In the genomic region with DNA sequence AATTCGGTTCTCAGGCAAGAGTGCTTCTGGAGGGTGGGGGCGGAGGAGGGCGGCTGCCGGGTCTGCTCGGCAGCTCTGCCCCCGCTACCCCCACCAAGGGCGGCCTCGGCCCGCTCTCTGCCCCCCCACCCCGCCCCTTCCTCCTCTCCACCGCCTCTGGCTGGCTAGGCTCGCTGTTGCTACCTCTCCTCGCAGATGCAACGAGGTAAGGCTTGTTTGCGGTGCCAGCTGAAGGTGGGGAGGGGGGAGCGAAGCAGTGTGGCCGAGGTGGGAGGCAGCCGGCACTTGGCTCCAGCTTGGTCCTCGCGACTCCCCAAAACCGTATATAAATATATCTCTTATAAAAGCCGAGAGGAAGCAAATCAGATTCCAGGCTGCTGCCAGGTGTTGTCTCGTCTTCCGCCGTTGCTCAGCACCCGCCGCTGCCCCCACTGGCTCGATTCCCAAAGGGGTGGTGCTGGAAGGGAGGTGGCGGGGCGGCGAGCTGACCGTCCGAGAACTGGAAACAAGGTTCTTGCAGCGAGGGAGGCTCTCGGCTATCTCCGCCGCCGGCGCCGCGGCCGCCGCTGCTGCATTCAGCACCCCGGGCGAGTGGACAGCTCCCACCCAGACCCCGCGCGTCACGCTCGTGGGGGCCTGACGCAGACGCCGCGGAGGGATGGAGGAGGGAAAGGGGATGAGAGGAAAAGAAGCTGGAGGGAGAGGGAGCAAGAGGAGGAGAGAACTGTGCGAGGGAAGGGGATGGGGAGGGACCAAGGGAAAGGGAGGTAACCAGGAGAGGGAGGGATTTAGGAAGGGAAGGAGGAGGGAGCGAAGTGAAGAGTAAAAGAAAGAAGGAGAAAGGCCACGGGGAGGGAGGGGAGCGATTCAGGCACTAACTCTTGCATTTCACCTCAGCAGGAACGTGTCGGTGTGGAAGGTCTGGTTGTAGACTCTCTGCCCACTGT, we compare ENCODE assay signal across 8 cellular contexts. TPM values are rescaled to one million over a fixed set of nuclear protein-coding genes. Genes with fewer than 3 reads are reported as not detected.
DNase-seq lines count a peak whose midpoint lies in the region; ATAC-seq and TF ChIP-seq lines count a peak whose summit lies in the region.

A gene with protein sequence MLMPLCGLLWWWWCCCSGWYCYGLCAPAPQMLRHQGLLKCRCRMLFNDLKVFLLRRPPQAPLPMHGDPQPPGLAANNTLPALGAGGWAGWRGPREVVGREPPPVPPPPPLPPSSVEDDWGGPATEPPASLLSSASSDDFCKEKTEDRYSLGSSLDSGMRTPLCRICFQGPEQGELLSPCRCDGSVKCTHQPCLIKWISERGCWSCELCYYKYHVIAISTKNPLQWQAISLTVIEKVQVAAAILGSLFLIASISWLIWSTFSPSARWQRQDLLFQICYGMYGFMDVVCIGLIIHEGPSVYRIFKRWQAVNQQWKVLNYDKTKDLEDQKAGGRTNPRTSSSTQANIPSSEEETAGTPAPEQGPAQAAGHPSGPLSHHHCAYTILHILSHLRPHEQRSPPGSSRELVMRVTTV (minus strand): TSS at position 728 of the 947 bp plus-strand sequence. CDS start 2,223 bp downstream, outside the sequence.

- H3K27ac Mint-ChIP-seq in CD8-positive, alpha-beta memory T cell = peak within 1 kb of the TSS in 1 of 8 donors; percentile 14

- CTCF ChIA-PET in CD8-positive, alpha-beta memory T cell (lab: Charles Lee) = interaction anchor here (1.9 to 2.0 kb wide), 2 partner anchors 8 to 32 kb away, joined by 8 to 11 read pairs; no protein-coding TSS in a partner anchor

- H3K9me3 Mint-ChIP-seq in CD8-positive, alpha-beta memory T cell = peaks cover 0 to 6% (median 0%) of the 10 kb centered on the region in 5 donors

- POLR2A ChIA-PET in CD8-positive, alpha-beta memory T cell (lab: Charles Lee) = interaction anchor here (1.2 kb wide), 1 partner anchor 19 kb away, joined by 3 read pairs; no protein-coding TSS in a partner anchor

- H3K36me3 ChIP-seq in CD8-positive, alpha-beta memory T cell (ENCODE audit: insufficient read depth, low read length) = no peaks in the 10 kb centered on the region

- H3K27ac ChIP-seq in CD8-positive, alpha-beta memory T cell (ENCODE audit: low read depth, low read length) = no peak within 1 kb of the TSS
- H3K27ac ChIP-seq in temporal lobe (ENCODE audit: low read depth, low read length) = no peak within 1 kb of the TSS

- DNase-seq in CD8-positive, alpha-beta memory T cell = peak; percentile 48 to 72 (median 64)
- DNase-seq in HuH-7 (ENCODE audit: low spot score) = peak; percentile 69
- peak; percentile 41 for DNase-seq in activated naive CD8-positive, alpha-beta T cell treated with anti-CD3 and anti-CD28 coated beads, Interleukin-2, amount 50 U/mL, for 16 hours (ENCODE audit: low read depth, low spot score)
- DNase-seq in head of caudate nucleus = peak in 41 of 42 donors; percentile 35 to 86 (median 70)
- peak; percentile 40 for DNase-seq in omental fat pad (ENCODE audit: low spot score)

- H3K4me3 Mint-ChIP-seq in CD8-positive, alpha-beta memory T cell = peak within 1 kb of the TSS in 6 of 7 donors; percentile 50 to 75 (median 58)

- H3K4me3 ChIP-seq in CD8-positive, alpha-beta memory T cell (ENCODE audit: low read length) = no peak within 1 kb of the TSS

- peaks cover 25% of the 10 kb centered on the region for H3K27me3 ChIP-seq in CD8-positive, alpha-beta memory T cell (ENCODE audit: insufficient read depth, low read length, poor library complexity, severe bottlenecking)

- H3K4me1 ChIP-seq in CD8-positive, alpha-beta memory T cell (ENCODE audit: insufficient read depth, low read length) = peaks cover 8% of the 10 kb centered on the region

- peaks cover 7 to 20% (median 13%) of the 10 kb centered on the region in 3 donors for H3K4me1 Mint-ChIP-seq in CD8-positive, alpha-beta memory T cell

- H3K27me3 Mint-ChIP-seq in CD8-positive, alpha-beta memory T cell = peaks cover 44 to 68% of the 10 kb centered on the region in 2 donors

- no peaks in the 10 kb centered on the region for H3K9me3 ChIP-seq in CD8-positive, alpha-beta memory T cell (ENCODE audit: low read length)

- ATAC-seq in SK-N-SH treated with all-trans-retinoic acid at 6 μM for 48 hours (peak; percentile 71), omental fat pad (ENCODE audit: low FRiP score) (peak; percentile 82), HG02678 (IDR thresholded peaks at IDR 0.05; ENCODE audit: unreplicated experiment) (no peak)

- TF ChIP-seq CTCF in omental fat pad (IDR thresholded peaks at IDR 0.05) = no peak

- H3K36me3 Mint-ChIP-seq in CD8-positive, alpha-beta memory T cell = no peaks in the 10 kb centered on the region

- intact Hi-C loops in head of caudate nucleus (cut with DNase I) = no loop called here

TF ChIP-seq in SK-N-SH treated with all-trans-retinoic acid at 6 μM for 48 hours, 23 proteins besides CTCF, POLR2A, EP300 and RAD21 (continues in another document):
- TF ChIP-seq ZNF565 (CRISPR knock-in tag; conservative IDR thresholded peaks at IDR 0.05; ENCODE audit: low read depth) (no peak), ZC3H10 (CRISPR knock-in tag; IDR thresholded peaks at IDR 0.05) (no peak), BACH2 (CRISPR knock-in tag; IDR thresholded peaks at IDR 0.05; ENCODE audit: borderline replicate concordance) (no peak), OSR1 (CRISPR knock-in tag; IDR thresholded peaks at IDR 0.05) (0 out of 2 replicates have a peak, but pooled peaks have one; percentile 29), ISL1 (CRISPR knock-in tag; IDR thresholded peaks at IDR 0.05) (0 out of 2 replicates have a peak, but pooled peaks have one; percentile 15), TCF4 (CRISPR knock-in tag; IDR thresholded peaks at IDR 0.05; ENCODE audit: borderline replicate concordance) (no peak), CSDC2 (CRISPR knock-in tag; IDR thresholded peaks at IDR 0.05) (peak; percentile 92; the same call in 1 of the 2 replicates), PPARA (CRISPR knock-in tag; IDR thresholded peaks at IDR 0.05; ENCODE audit: borderline replicate concordance) (no peak), SNAI2 (CRISPR knock-in tag; IDR thresholded peaks at IDR 0.05) (no peak), ZNF70 (CRISPR knock-in tag; IDR thresholded peaks at IDR 0.05) (peak; percentile 77), GLIS3 (CRISPR knock-in tag; IDR thresholded peaks at IDR 0.05) (no peak), ZFP30 (CRISPR knock-in tag; IDR thresholded peaks at IDR 0.05) (no peak), ZFP3 (CRISPR knock-in tag; IDR thresholded peaks at IDR 0.05) (peak; percentile 86)
- TF ChIP-seq, protein P1, sequence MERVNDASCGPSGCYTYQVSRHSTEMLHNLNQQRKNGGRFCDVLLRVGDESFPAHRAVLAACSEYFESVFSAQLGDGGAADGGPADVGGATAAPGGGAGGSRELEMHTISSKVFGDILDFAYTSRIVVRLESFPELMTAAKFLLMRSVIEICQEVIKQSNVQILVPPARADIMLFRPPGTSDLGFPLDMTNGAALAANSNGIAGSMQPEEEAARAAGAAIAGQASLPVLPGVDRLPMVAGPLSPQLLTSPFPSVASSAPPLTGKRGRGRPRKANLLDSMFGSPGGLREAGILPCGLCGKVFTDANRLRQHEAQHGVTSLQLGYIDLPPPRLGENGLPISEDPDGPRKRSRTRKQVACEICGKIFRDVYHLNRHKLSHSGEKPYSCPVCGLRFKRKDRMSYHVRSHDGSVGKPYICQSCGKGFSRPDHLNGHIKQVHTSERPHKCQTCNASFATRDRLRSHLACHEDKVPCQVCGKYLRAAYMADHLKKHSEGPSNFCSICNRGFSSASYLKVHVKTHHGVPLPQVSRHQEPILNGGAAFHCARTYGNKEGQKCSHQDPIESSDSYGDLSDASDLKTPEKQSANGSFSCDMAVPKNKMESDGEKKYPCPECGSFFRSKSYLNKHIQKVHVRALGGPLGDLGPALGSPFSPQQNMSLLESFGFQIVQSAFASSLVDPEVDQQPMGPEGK (CRISPR knock-in tag; IDR thresholded peaks at IDR 0.05; ENCODE audit: borderline replicate concordance) = no peak
- TF ChIP-seq, protein P2, sequence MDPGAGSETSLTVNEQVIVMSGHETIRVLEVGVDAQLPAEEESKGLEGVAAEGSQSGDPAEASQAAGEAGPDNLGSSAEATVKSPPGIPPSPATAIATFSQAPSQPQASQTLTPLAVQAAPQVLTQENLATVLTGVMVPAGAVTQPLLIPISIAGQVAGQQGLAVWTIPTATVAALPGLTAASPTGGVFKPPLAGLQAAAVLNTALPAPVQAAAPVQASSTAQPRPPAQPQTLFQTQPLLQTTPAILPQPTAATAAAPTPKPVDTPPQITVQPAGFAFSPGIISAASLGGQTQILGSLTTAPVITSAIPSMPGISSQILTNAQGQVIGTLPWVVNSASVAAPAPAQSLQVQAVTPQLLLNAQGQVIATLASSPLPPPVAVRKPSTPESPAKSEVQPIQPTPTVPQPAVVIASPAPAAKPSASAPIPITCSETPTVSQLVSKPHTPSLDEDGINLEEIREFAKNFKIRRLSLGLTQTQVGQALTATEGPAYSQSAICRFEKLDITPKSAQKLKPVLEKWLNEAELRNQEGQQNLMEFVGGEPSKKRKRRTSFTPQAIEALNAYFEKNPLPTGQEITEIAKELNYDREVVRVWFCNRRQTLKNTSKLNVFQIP (CRISPR knock-in tag; IDR thresholded peaks at IDR 0.05; ENCODE audit: borderline replicate concordance, low read depth) = no peak
- TF ChIP-seq, protein P3, sequence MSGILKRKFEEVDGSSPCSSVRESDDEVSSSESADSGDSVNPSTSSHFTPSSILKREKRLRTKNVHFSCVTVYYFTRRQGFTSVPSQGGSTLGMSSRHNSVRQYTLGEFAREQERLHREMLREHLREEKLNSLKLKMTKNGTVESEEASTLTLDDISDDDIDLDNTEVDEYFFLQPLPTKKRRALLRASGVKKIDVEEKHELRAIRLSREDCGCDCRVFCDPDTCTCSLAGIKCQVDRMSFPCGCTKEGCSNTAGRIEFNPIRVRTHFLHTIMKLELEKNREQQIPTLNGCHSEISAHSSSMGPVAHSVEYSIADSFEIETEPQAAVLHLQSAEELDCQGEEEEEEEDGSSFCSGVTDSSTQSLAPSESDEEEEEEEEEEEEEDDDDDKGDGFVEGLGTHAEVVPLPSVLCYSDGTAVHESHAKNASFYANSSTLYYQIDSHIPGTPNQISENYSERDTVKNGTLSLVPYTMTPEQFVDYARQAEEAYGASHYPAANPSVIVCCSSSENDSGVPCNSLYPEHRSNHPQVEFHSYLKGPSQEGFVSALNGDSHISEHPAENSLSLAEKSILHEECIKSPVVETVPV (CRISPR knock-in tag; IDR thresholded peaks at IDR 0.05) = no peak

RNA-seq across cellular contexts. Expression of the gene that starts here (rescaled TPM):
- not detected for total RNA-seq in CD8-positive, alpha-beta memory T cell
- polyA plus RNA-seq in CD8-positive, alpha-beta memory T cell = not detected
- total RNA-seq in omental fat pad (not detected), temporal lobe (19.2 TPM)

Comparison
In these comparisons a context has a peak if more than half of its experiments do, and no peak if none do; other contexts are left out.
1. RNA of the gene that starts here (total RNA-seq): 19.2 TPM in temporal lobe (single experiment); not detected in CD8-positive, alpha-beta memory T cell and not detected in omental fat pad; every median in the first group is over 10 times any median in the second.
2. Peak in DNase-seq in CD8-positive, alpha-beta memory T cell; RNA of the gene not detected or under 1 TPM.
3. Peak in DNase-seq and ATAC-seq in omental fat pad; RNA of the gene not detected or under 1 TPM.
4. Peak in every context shown above with its lines, with median percentiles within 50 percentile points of each other: DNase-seq.